27 cellular contexts compared by ENCODE assay signal in genomic region chr19:34580408-34580807, GRCh38.
"Had no signal": no experiment of that assay in that cellular context is flagged by ENCODE, and none has a peak within 500 bp of the region (broad histone marks: within the 10 kb centered on the region; RNA-seq: fewer than 3 reads in every experiment).

No MANE protein-coding gene starts in this region.

- H3K4me1 ChIP-seq: colonic mucosa, foreskin keratinocyte, gastrocnemius medialis, heart right ventricle had no signal

- FAIRE-seq: colon, endometrium, endothelial cell of umbilical vein, frontal cortex had no signal

- DNase-seq: colonic mucosa; cortex of kidney; dermis blood vessel endothelial cell; effector CD4-positive, alpha-beta T cell; effector CD8-positive, alpha-beta T cell; effector memory CD4-positive, alpha-beta T cell; effector memory CD8-positive, alpha-beta T cell; endodermal cell; erythroblast; esophagus squamous epithelium; foreskin fibroblast; foreskin keratinocyte; foreskin melanocyte; gastrocnemius medialis; glutamatergic neuron; heart left ventricle; heart right ventricle had no signal

- H3K27me3 ChIP-seq: colonic mucosa, foreskin keratinocyte, gastrocnemius medialis had no signal

- H3K9me3 ChIP-seq: colonic mucosa, esophagus muscularis mucosa, esophagus squamous epithelium, gastrocnemius medialis, heart left ventricle had no signal

- H3K27ac ChIP-seq: colonic mucosa, coronary artery, dorsolateral prefrontal cortex, epithelial cell of prostate, esophagus muscularis mucosa, esophagus squamous epithelium, foreskin keratinocyte, gastrocnemius medialis, gastroesophageal sphincter, heart left ventricle, heart right ventricle had no signal

- ATAC-seq: effector memory CD8-positive, alpha-beta T cell; esophagus mucosa; foreskin keratinocyte; gastrocnemius medialis; gastroesophageal sphincter; heart left ventricle; heart right ventricle had no signal

- H3K4me3 ChIP-seq: colonic mucosa, coronary artery, dorsolateral prefrontal cortex, esophagus muscularis mucosa, esophagus squamous epithelium, gastrocnemius medialis, gastroesophageal sphincter, heart left ventricle, heart right ventricle had no signal

- H3K36me3 ChIP-seq: colonic mucosa, esophagus muscularis mucosa, esophagus squamous epithelium, gastrocnemius medialis, gastroesophageal sphincter, heart left ventricle, heart right ventricle had no signal
